In the genomic region with DNA sequence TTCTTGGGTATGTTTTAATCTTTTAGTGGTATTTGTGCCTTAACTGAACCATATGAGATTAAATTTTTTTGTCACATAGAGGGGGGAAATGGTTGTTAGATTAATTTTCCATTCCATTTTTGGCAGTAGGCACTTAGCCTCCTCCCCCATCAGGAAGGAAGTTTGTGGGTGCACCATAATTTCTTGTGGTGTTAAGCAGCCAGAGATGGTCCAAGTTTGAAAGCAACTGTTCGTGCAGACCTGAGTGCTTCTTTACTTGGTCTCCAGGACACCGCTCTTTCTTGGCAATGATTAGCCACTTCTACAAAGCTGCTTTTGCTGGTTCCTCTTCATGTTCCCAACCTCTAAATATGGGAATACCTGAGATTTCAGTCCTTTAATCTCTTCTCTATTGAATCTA, we compare ENCODE assay signal across 14 cellular contexts.
DNase-seq lines count a peak whose midpoint lies in the region; ATAC-seq and TF ChIP-seq lines count a peak whose summit lies in the region.
"Had no signal": no experiment of that assay in that cellular context is flagged by ENCODE, and none has a peak within 500 bp of the region (broad histone marks: within the 10 kb centered on the region; RNA-seq: fewer than 3 reads in every experiment).

No MANE protein-coding gene starts in this region.

- H3K27ac Mint-ChIP-seq in activated CD8-positive, alpha-beta memory T cell treated with anti-CD3 and anti-CD28 coated beads, Interleukin-2, amount 10 ng/mL, durations not matched to agents 7 days and 5 days: peak overlapping the region; percentile 74
- H3K27ac Mint-ChIP-seq in naive thymus-derived CD8-positive, alpha-beta T cell: peak overlapping the region; percentile 73 to 95 (median 83)

- POLR2A ChIA-PET in naive thymus-derived CD8-positive, alpha-beta T cell (lab: Charles Lee): interaction anchor here (0.6 to 1.3 kb wide), 4 partner anchors 13 to 1201 kb away, joined by 3 to 7 read pairs (median 4); no protein-coding TSS in a partner anchor

- peaks cover 43% of the 10 kb centered on the region for H3K4me1 Mint-ChIP-seq in activated CD8-positive, alpha-beta memory T cell treated with anti-CD3 and anti-CD28 coated beads, Interleukin-2, amount 10 ng/mL, durations not matched to agents 7 days and 5 days
- H3K4me1 Mint-ChIP-seq in naive thymus-derived CD8-positive, alpha-beta T cell: peaks cover 45 to 78% (median 72%) of the 10 kb centered on the region in 4 donors

- peak; percentile 84 for ATAC-seq in activated CD8-positive, alpha-beta memory T cell treated with anti-CD3 and anti-CD28 coated beads, Interleukin-2, amount 10 ng/mL, durations not matched to agents 7 days and 5 days
- ATAC-seq in HG02938 (IDR thresholded peaks at IDR 0.05; ENCODE audit: unreplicated experiment) (peak; percentile 76), GM18505 (IDR thresholded peaks at IDR 0.05; ENCODE audit: unreplicated experiment) (no peak), HG02870 (IDR thresholded peaks at IDR 0.05; ENCODE audit: unreplicated experiment) (no peak)
- peak; percentile 85 to 88 for ATAC-seq in naive thymus-derived CD8-positive, alpha-beta T cell
- ATAC-seq: pancreas, SK-N-SH treated with all-trans-retinoic acid at 6 μM for 48 hours had no signal

- DNase-seq in activated CD8-positive, alpha-beta memory T cell treated with anti-CD3 and anti-CD28 coated beads, Interleukin-2, amount 10 ng/mL, durations not matched to agents 7 days and 5 days: peak; percentile 76
- DNase-seq in activated CD8-positive, alpha-beta memory T cell treated with anti-CD3 and anti-CD28 coated beads for 24 hours: no peak
- DNase-seq in T-helper 1 cell (peak in 3 of 5 donors; percentile 3 to 65 (median 8)), cerebellar cortex (ENCODE audit: low spot score) (no peak)
- DNase-seq in naive thymus-derived CD8-positive, alpha-beta T cell: peak in 8 of 10 donors; percentile 5 to 74 (median 40)
- DNase-seq: ACHN, foreskin fibroblast, MG63, NCI-H774, pancreas had no signal

- TF ChIP-seq POLR2A in GM18505 (IDR thresholded peaks at IDR 0.05; ENCODE audit: borderline replicate concordance, extremely low read depth, insufficient read depth, insufficient read length): no peak

- H3K4me3 Mint-ChIP-seq in activated CD8-positive, alpha-beta memory T cell treated with anti-CD3 and anti-CD28 coated beads, Interleukin-2, amount 10 ng/mL, durations not matched to agents 7 days and 5 days: peak overlapping the region; percentile 9
- H3K4me3 Mint-ChIP-seq in naive thymus-derived CD8-positive, alpha-beta T cell: peak overlapping the region; percentile 36 to 75 (median 62)

- no peaks in the 10 kb centered on the region for H3K27me3 Mint-ChIP-seq in activated CD8-positive, alpha-beta memory T cell treated with anti-CD3 and anti-CD28 coated beads, Interleukin-2, amount 10 ng/mL, durations not matched to agents 7 days and 5 days
- no peaks in the 10 kb centered on the region for H3K27me3 Mint-ChIP-seq in naive thymus-derived CD8-positive, alpha-beta T cell

- H3K36me3 Mint-ChIP-seq in activated CD8-positive, alpha-beta memory T cell treated with anti-CD3 and anti-CD28 coated beads, Interleukin-2, amount 10 ng/mL, durations not matched to agents 7 days and 5 days: peaks cover 32% of the 10 kb centered on the region
- H3K36me3 Mint-ChIP-seq in naive thymus-derived CD8-positive, alpha-beta T cell: peaks cover 0 to 23% (median 22%) of the 10 kb centered on the region in 3 donors

- peaks cover 8% of the 10 kb centered on the region for H3K9me3 Mint-ChIP-seq in activated CD8-positive, alpha-beta memory T cell treated with anti-CD3 and anti-CD28 coated beads, Interleukin-2, amount 10 ng/mL, durations not matched to agents 7 days and 5 days (ENCODE audit: low read depth)
- peaks cover 0 to 26% (median 10%) of the 10 kb centered on the region in 9 donors for H3K9me3 Mint-ChIP-seq in naive thymus-derived CD8-positive, alpha-beta T cell

- CTCF ChIA-PET in activated CD8-positive, alpha-beta memory T cell treated with anti-CD3 and anti-CD28 coated beads, Interleukin-2, amount 10 ng/mL, durations not matched to agents 7 days and 5 days (lab: Charles Lee): interaction anchor here (0.7 kb wide), 1 partner anchor 509 kb away, joined by 3 read pairs; no protein-coding TSS in a partner anchor

Comparison
In these comparisons a context has a peak if more than half of its experiments do, and no peak if none do; other contexts are left out.
1. DNase-seq: peak in activated CD8-positive, alpha-beta memory T cell treated with anti-CD3 and anti-CD28 coated beads, Interleukin-2, amount 10 ng/mL, durations not matched to agents 7 days and 5 days (single experiment), T-helper 1 cell (3 of 5) and naive thymus-derived CD8-positive, alpha-beta T cell (8 of 10); none in activated CD8-positive, alpha-beta memory T cell treated with anti-CD3 and anti-CD28 coated beads for 24 hours (single experiment) and cerebellar cortex (single experiment).
2. ATAC-seq: peak in activated CD8-positive, alpha-beta memory T cell treated with anti-CD3 and anti-CD28 coated beads, Interleukin-2, amount 10 ng/mL, durations not matched to agents 7 days and 5 days (single experiment), HG02938 (single experiment) and naive thymus-derived CD8-positive, alpha-beta T cell (2 of 2); none in GM18505 (single experiment) and HG02870 (single experiment).